6 cellular contexts compared by ENCODE assay signal in the genomic region with DNA sequence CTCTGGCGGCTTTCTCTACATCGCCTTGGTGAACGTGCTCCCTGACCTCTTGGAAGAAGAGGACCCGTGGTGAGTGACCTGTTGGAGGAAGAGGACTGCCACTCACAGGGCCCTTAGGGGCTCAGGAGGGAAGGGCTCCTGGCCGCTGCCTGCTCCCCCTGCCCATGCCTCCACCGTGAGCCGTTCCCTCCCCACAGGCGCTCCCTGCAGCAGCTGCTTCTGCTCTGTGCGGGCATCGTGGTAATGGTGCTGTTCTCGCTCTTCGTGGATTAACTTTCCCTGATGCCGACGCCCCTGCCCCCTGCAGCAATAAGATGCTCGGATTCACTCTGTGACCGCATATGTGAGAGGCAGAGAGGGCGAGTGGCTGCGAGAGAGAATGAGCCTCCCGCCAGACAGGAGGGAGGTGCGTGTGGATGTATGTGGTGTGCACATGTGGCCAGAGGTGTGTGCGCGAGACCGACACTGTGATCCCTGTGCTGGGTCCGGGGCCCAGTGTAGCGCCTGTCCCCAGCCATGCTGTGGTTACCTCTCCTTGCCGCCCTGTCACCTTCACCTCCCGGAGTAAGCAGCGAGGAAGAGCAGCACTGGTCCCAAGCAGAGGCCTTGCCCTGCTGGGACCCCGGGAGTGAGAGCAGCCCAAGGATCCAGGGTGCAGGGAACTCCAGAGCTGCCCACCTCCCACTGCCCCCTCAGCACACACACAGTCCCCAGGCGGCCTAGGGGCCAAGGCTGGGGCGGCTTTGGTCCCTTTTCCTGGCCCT. TPM values are rescaled to one million over a fixed set of nuclear protein-coding genes. Genes with fewer than 3 reads are reported as not detected.
DNase-seq lines count a peak whose midpoint lies in the region; ATAC-seq, FAIRE-seq and TF ChIP-seq lines count a peak whose summit lies in the region.

No MANE protein-coding gene starts in this region.

- no peaks in the 10 kb centered on the region for H3K9me3 Mint-ChIP-seq in nephron
- no peaks in the 10 kb centered on the region for H3K9me3 Mint-ChIP-seq in type B pancreatic cell

- in situ Hi-C loops in K562 (cut with MboI): no loop called here

- TF ChIP-seq EP300 in K562 (IDR thresholded peaks at IDR 0.05; ENCODE audit: low read length): no peak

- POLR2A ChIA-PET in K562 (lab: Yijun Ruan, JAX): interaction anchor here (2.9 kb wide), 1 partner anchor 11 kb away, joined by 23 read pairs; the partner anchor contains the start of gene PSMC3

- peaks cover 11 to 98% (median 56%) of the 10 kb centered on the region in 11 experiments; a peak in 21 of 22 replicates for H4K20me1 ChIP-seq in BLaER1 treated with 17β-estradiol and CSF1 and Interleukin-3, amounts not matched to agents 10 nM and 100 nM
- peaks cover 9% of the 10 kb centered on the region; the same call in 1 of the 2 replicates for H4K20me1 ChIP-seq in K562 (replicated peaks; ENCODE audit: control insufficient read depth, insufficient read depth, low read length)

- no peak for FAIRE-seq in K562 (lab: Jason Lieb, UNC)

- TF ChIP-seq RAD21 in K562 (CRISPR knock-in tag; conservative IDR thresholded peaks at IDR 0.05 in 1 of 2, IDR thresholded peaks at IDR 0.05 in 1 of 2): no peak

- peaks cover 30% of the 10 kb centered on the region for H3K36me3 Mint-ChIP-seq in nephron (ENCODE audit: low read depth)
- H3K36me3 Mint-ChIP-seq in type B pancreatic cell: peaks cover 16% of the 10 kb centered on the region

- TF ChIP-seq POLR2A in K562 (conservative IDR thresholded peaks at IDR 0.05): peak; percentile 31; the same call in 1 of the 2 replicates

- DNase-seq in K562 (ENCODE audit: extremely low read depth in 1 of 4, low spot score in 3 of 4): no peak
- no peak for DNase-seq in RKO (ENCODE audit: low spot score)
- no peak for DNase-seq in type B pancreatic cell (ENCODE audit: extremely low spot score, unreplicated experiment)
- DNase-seq in midbrain (lab: John Stamatoyannopoulos, UW): no peak

- no peaks in the 10 kb centered on the region for H3K27me3 Mint-ChIP-seq in nephron (ENCODE audit: low read depth)
- H3K27me3 Mint-ChIP-seq in type B pancreatic cell: no peaks in the 10 kb centered on the region

- peaks cover 10% of the 10 kb centered on the region for H3K9me1 ChIP-seq in K562 (ENCODE audit: control insufficient read depth, insufficient read depth, low read length)

- no peak overlapping the region for H3K4me3 ChIP-seq in BLaER1 treated with 17β-estradiol and CSF1 and Interleukin-3, amounts not matched to agents 10 nM and 100 nM
- H3K4me3 ChIP-seq in K562: no peak overlapping the region

- H3K9me3 ChIP-seq in BLaER1 treated with 17β-estradiol and CSF1 and Interleukin-3, amounts not matched to agents 10 nM and 100 nM (replicated peaks in 1 of 11): no peaks in the 10 kb centered on the region
- no peaks in the 10 kb centered on the region for H3K9me3 ChIP-seq in K562 (replicated peaks; ENCODE audit: control insufficient read depth, insufficient read depth, low read depth, low read length)

- peak overlapping the region in 1 of 3 experiments; percentile 35 for H3K4me3 Mint-ChIP-seq in nephron
- no peak overlapping the region for H3K4me3 Mint-ChIP-seq in type B pancreatic cell

- H3K27me3 ChIP-seq in BLaER1 treated with 17β-estradiol and CSF1 and Interleukin-3, amounts not matched to agents 10 nM and 100 nM: no peaks in the 10 kb centered on the region
- no peaks in the 10 kb centered on the region for H3K27me3 ChIP-seq in K562 (ENCODE audit: control insufficient read depth in 2 of 2, insufficient read depth in 2 of 2, low read length in 2 of 2)

- no peak overlapping the region for H2AFZ ChIP-seq in K562 (ENCODE audit: low read depth, low read length)

- peak overlapping the region in 2 of 3 experiments; percentile 82 to 83 for H3K27ac Mint-ChIP-seq in nephron
- no peak overlapping the region for H3K27ac Mint-ChIP-seq in type B pancreatic cell

- H3K79me2 ChIP-seq in K562 (ENCODE audit: control insufficient read depth, insufficient read depth, low read length): no peaks in the 10 kb centered on the region

- H3K4me1 ChIP-seq in BLaER1 treated with 17β-estradiol and CSF1 and Interleukin-3, amounts not matched to agents 10 nM and 100 nM: peaks cover 38 to 70% (median 46%) of the 10 kb centered on the region in 10 experiments
- H3K4me1 ChIP-seq in K562 (replicated peaks in 1 of 2; ENCODE audit: control insufficient read depth in 2 of 2, insufficient read depth in 2 of 2, low read length in 2 of 2): peaks cover 0 to 53% of the 10 kb centered on the region in 2 experiments; a peak in 2 of 5 replicates

- BruUV-seq in K562 (replicated peaks; lab: Mats Ljungman, UMichigan): no TSS peak

- H3K27ac ChIP-seq in BLaER1 treated with 17β-estradiol and CSF1 and Interleukin-3, amounts not matched to agents 10 nM and 100 nM: peak overlapping the region in 5 of 11 experiments; percentile 6 to 47 (median 38); a peak in 5 of 22 replicates
- no peak overlapping the region for H3K27ac ChIP-seq in K562 (ENCODE audit: extremely low read depth, low read depth, low read length)

- intact Hi-C loops in K562 (cut with micrococcal nuclease): no loop called here

- WGBS in K562 (ENCODE audit: insufficient coverage, low coverage, missing lambda C conversion rate): 83% methylated on average over 27 of the region's 31 CpGs

- H3K4me1 Mint-ChIP-seq in nephron: peaks cover 20% of the 10 kb centered on the region
- H3K4me1 Mint-ChIP-seq in type B pancreatic cell (ENCODE audit: unreplicated experiment): no peaks in the 10 kb centered on the region

- TF ChIP-seq CTCF in K562 (IDR thresholded peaks at IDR 0.05 in 2 of 3, conservative IDR thresholded peaks at IDR 0.05 in 1 of 3; ENCODE audit: insufficient read depth in 2 of 3, low read depth in 1 of 3, low read length in 3 of 3): no peak
- TF ChIP-seq CTCF in nephron (IDR thresholded peaks at IDR 0.05; ENCODE audit: unreplicated experiment in 3 of 3): no peak
- TF ChIP-seq CTCF in type B pancreatic cell (conservative IDR thresholded peaks at IDR 0.05): no peak

- CTCF ChIA-PET in K562 (lab: Yijun Ruan, JAX; ENCODE audit: low intra/inter-chr PET ratio): interaction anchor here (0.7 kb wide), 1 partner anchor 61 kb away, joined by 3 read pairs; no protein-coding TSS in a partner anchor

- H3K36me3 ChIP-seq in BLaER1 treated with 17β-estradiol and CSF1 and Interleukin-3, amounts not matched to agents 10 nM and 100 nM: peaks cover 61 to 99% (median 93%) of the 10 kb centered on the region in 11 experiments
- peaks cover 28% of the 10 kb centered on the region for H3K36me3 ChIP-seq in K562 (ENCODE audit: control insufficient read depth, insufficient read depth, low read length)

- H3K4me2 ChIP-seq in BLaER1 treated with 17β-estradiol and CSF1 and Interleukin-3, amounts not matched to agents 10 nM and 100 nM: peak overlapping the region; percentile 67 to 98 (median 79); a peak in 20 of 22 replicates
- H3K4me2 ChIP-seq in K562 (ENCODE audit: insufficient read depth, low read length): no peak overlapping the region

- peak; percentile 6; the same call in 2 of the 3 replicates for ATAC-seq in K562

- H3K9ac ChIP-seq in BLaER1 treated with 17β-estradiol and CSF1 and Interleukin-3, amounts not matched to agents 10 nM and 100 nM: peak overlapping the region; percentile 30 to 70 (median 48); a peak in 16 of 22 replicates
- H3K9ac ChIP-seq in K562 (ENCODE audit: insufficient read depth in 1 of 2, low read depth in 2 of 2, low read length in 2 of 2): peak overlapping the region in 1 of 2 experiments; percentile 55; a peak in 1 of 4 replicates

RNA-seq across cellular contexts. Expression of gene SLC39A13, which starts 6.9 kb away (rescaled TPM):
- total RNA-seq in K562 (2011; cell fraction: chromatin; rRNA removed; ENCODE audit: low replicate concordance): 14.7 and 58.9 TPM in 2 replicates
- total RNA-seq in K562 (2011; cell fraction: nucleolus; rRNA removed): 52.1 and 58.4 TPM in 2 replicates
- total RNA-seq in K562 (2011; cell fraction: nucleoplasm; rRNA removed): 29.8 and 30.5 TPM in 2 replicates
- total RNA-seq in K562 (2014; rRNA removed): 9.5 and 14.0 TPM in 2 replicates
- total RNA-seq in K562 (2014; rRNA removed; fragmentation: Illumina TruSeq; extraction: Trizol): 0.61 and 1.3 TPM in 2 replicates
- total RNA-seq in K562 (2015; rRNA removed; fragmentation: Illumina TruSeq; extraction: Trizol): 3.2 TPM in 2 replicates
- total RNA-seq in K562 (2021): 10.9 TPM in 2 replicates
- polyA plus RNA-seq in K562 (2011; rRNA removed): 6.7 and 10.2 TPM in 2 replicates
- 11.1 and 20.7 TPM in 2 replicates for polyA plus RNA-seq in K562 (2011; cell fraction: cytosol; rRNA removed)
- polyA plus RNA-seq in K562 (2011; cell fraction: nucleus; rRNA removed): 75.5 and 90.8 TPM in 2 replicates
- 7.4 and 23.7 TPM in 2 replicates for polyA plus RNA-seq in K562 (2012)
- 2.8 and 7.3 TPM in 2 replicates for polyA plus RNA-seq in K562 (2014; fragmentation: Illumina TruSeq; extraction: Trizol)
- under 1 TPM; 0.17 to 0.24 TPM for polyA plus RNA-seq in K562 (2014; fragmentation: Nextera tagmentation; extraction: Ambion mirVana)
- polyA plus RNA-seq in K562 (2014; rRNA removed): 14.4 and 15.9 TPM in 2 replicates
- polyA minus RNA-seq in K562 (2011; rRNA and poly(A)+ RNA removed): 1.3 and 1.6 TPM in 2 replicates
- 3.2 and 7.4 TPM in 2 replicates for polyA minus RNA-seq in K562 (2011; cell fraction: cytosol; rRNA and poly(A)+ RNA removed)
- 10.1 and 12.0 TPM in 2 replicates for polyA minus RNA-seq in K562 (2011; cell fraction: nucleus; rRNA and poly(A)+ RNA removed)
- 28.7 and 44.8 TPM in 2 replicates for total RNA-seq in type B pancreatic cell (ENCODE audit: low replicate concordance)

RNA-seq across cellular contexts. Expression of gene PSMC3, which starts 11.0 kb away (rescaled TPM):
- 145 and 204 TPM in 2 replicates for total RNA-seq in K562 (2011; cell fraction: chromatin; rRNA removed; ENCODE audit: low replicate concordance)
- total RNA-seq in K562 (2011; cell fraction: nucleolus; rRNA removed): 116 and 126 TPM in 2 replicates
- total RNA-seq in K562 (2011; cell fraction: nucleoplasm; rRNA removed): 96.6 and 141 TPM in 2 replicates
- 222 and 237 TPM in 2 replicates for total RNA-seq in K562 (2014; rRNA removed)
- 311 and 382 TPM in 2 replicates for total RNA-seq in K562 (2014; rRNA removed; fragmentation: Illumina TruSeq; extraction: Trizol)
- 292 and 301 TPM in 2 replicates for total RNA-seq in K562 (2015; rRNA removed; fragmentation: Illumina TruSeq; extraction: Trizol)
- total RNA-seq in K562 (2021): 189 and 211 TPM in 2 replicates
- polyA plus RNA-seq in K562 (2011; rRNA removed): 126 and 240 TPM in 2 replicates
- polyA plus RNA-seq in K562 (2011; cell fraction: cytosol; rRNA removed): 134 and 180 TPM in 2 replicates
- polyA plus RNA-seq in K562 (2011; cell fraction: nucleus; rRNA removed): 72.2 and 75.9 TPM in 2 replicates
- polyA plus RNA-seq in K562 (2012): 229 and 337 TPM in 2 replicates
- polyA plus RNA-seq in K562 (2014; fragmentation: Illumina TruSeq; extraction: Trizol): 324 and 393 TPM in 2 replicates
- 10 to 100 TPM; 44.3 to 98.5 TPM for polyA plus RNA-seq in K562 (2014; fragmentation: Nextera tagmentation; extraction: Ambion mirVana)
- polyA plus RNA-seq in K562 (2014; rRNA removed): 262 and 265 TPM in 2 replicates
- 357 and 499 TPM in 2 replicates for polyA minus RNA-seq in K562 (2011; rRNA and poly(A)+ RNA removed)
- 72.6 and 83.1 TPM in 2 replicates for polyA minus RNA-seq in K562 (2011; cell fraction: cytosol; rRNA and poly(A)+ RNA removed)
- 50.2 and 64.0 TPM in 2 replicates for polyA minus RNA-seq in K562 (2011; cell fraction: nucleus; rRNA and poly(A)+ RNA removed)
- 104 and 141 TPM in 2 replicates for total RNA-seq in type B pancreatic cell (ENCODE audit: low replicate concordance)

RNA-seq across cellular contexts. Expression of gene RAPSN, which starts 33.7 kb away (rescaled TPM):
- not detected in 2 replicates for total RNA-seq in K562 (2011; cell fraction: chromatin; rRNA removed; ENCODE audit: low replicate concordance)
- not detected in 2 replicates for total RNA-seq in K562 (2011; cell fraction: nucleolus; rRNA removed)
- not detected in 2 replicates for total RNA-seq in K562 (2011; cell fraction: nucleoplasm; rRNA removed)
- total RNA-seq in K562 (2014; rRNA removed) (not detected in 2 replicates), K562 (2014; rRNA removed; fragmentation: Illumina TruSeq; extraction: Trizol) (not detected in 2 replicates), K562 (2015; rRNA removed; fragmentation: Illumina TruSeq; extraction: Trizol) (0.11 TPM in 1 of 2 replicates, not detected in the other), K562 (2021) (0.13 TPM in 1 of 2 replicates, not detected in the other), type B pancreatic cell (ENCODE audit: low replicate concordance) (0.19 and 0.39 TPM in 2 replicates)
- polyA plus RNA-seq in K562 (2011; rRNA removed) (0.06 TPM in 1 of 2 replicates, not detected in the other), K562 (2014; fragmentation: Illumina TruSeq; extraction: Trizol) (not detected in 2 replicates), K562 (2014; fragmentation: Nextera tagmentation; extraction: Ambion mirVana) (not detected), K562 (2014; rRNA removed) (not detected in 2 replicates)
- polyA plus RNA-seq in K562 (2011; cell fraction: cytosol; rRNA removed): 0.04 TPM in 1 of 2 replicates, not detected in the other
- polyA plus RNA-seq in K562 (2011; cell fraction: nucleus; rRNA removed): not detected in 2 replicates
- 0.14 TPM in 1 of 2 replicates, not detected in the other for polyA plus RNA-seq in K562 (2012)
- polyA minus RNA-seq in K562 (2011; rRNA and poly(A)+ RNA removed): not detected in 2 replicates
- not detected in 2 replicates for polyA minus RNA-seq in K562 (2011; cell fraction: cytosol; rRNA and poly(A)+ RNA removed)
- polyA minus RNA-seq in K562 (2011; cell fraction: nucleus; rRNA and poly(A)+ RNA removed): not detected in 2 replicates

RNA-seq across cellular contexts. Expression of gene SPI1, which starts 36.9 kb away (rescaled TPM):
- 12.0 and 16.1 TPM in 2 replicates for total RNA-seq in K562 (2011; cell fraction: chromatin; rRNA removed; ENCODE audit: low replicate concordance)
- 11.0 and 11.2 TPM in 2 replicates for total RNA-seq in K562 (2011; cell fraction: nucleolus; rRNA removed)
- 18.0 and 31.5 TPM in 2 replicates for total RNA-seq in K562 (2011; cell fraction: nucleoplasm; rRNA removed)
- 23.4 and 32.6 TPM in 2 replicates for total RNA-seq in K562 (2014; rRNA removed)
- 2.8 and 3.2 TPM in 2 replicates for total RNA-seq in K562 (2014; rRNA removed; fragmentation: Illumina TruSeq; extraction: Trizol)
- 10.3 and 12.5 TPM in 2 replicates for total RNA-seq in K562 (2015; rRNA removed; fragmentation: Illumina TruSeq; extraction: Trizol)
- 30.7 and 33.7 TPM in 2 replicates for total RNA-seq in K562 (2021)
- 8.6 and 28.6 TPM in 2 replicates for polyA plus RNA-seq in K562 (2011; rRNA removed)
- 28.0 and 35.1 TPM in 2 replicates for polyA plus RNA-seq in K562 (2011; cell fraction: cytosol; rRNA removed)
- 24.3 and 25.6 TPM in 2 replicates for polyA plus RNA-seq in K562 (2011; cell fraction: nucleus; rRNA removed)
- 20.6 and 54.3 TPM in 2 replicates for polyA plus RNA-seq in K562 (2012)
- 16.0 and 32.1 TPM in 2 replicates for polyA plus RNA-seq in K562 (2014; fragmentation: Illumina TruSeq; extraction: Trizol)
- under 1 TPM; 0.10 to 0.11 TPM for polyA plus RNA-seq in K562 (2014; fragmentation: Nextera tagmentation; extraction: Ambion mirVana)
- 16.2 and 21.9 TPM in 2 replicates for polyA plus RNA-seq in K562 (2014; rRNA removed)
- 21.0 and 25.6 TPM in 2 replicates for polyA minus RNA-seq in K562 (2011; rRNA and poly(A)+ RNA removed)
- 22.7 and 32.9 TPM in 2 replicates for polyA minus RNA-seq in K562 (2011; cell fraction: cytosol; rRNA and poly(A)+ RNA removed)
- 6.5 and 12.0 TPM in 2 replicates for polyA minus RNA-seq in K562 (2011; cell fraction: nucleus; rRNA and poly(A)+ RNA removed)
- not detected in 2 replicates for total RNA-seq in type B pancreatic cell (ENCODE audit: low replicate concordance)
